10 cellular contexts compared by ENCODE assay signal in genomic region chr12:122318607-122319311, GRCh38. TPM values are rescaled to one million over a fixed set of nuclear protein-coding genes. Genes with fewer than 3 reads are reported as not detected.
A peak's percentile ranks its signal among the peaks of the same experiment; 100 is the strongest.
DNase-seq lines count a peak whose midpoint lies in the region; ATAC-seq and TF ChIP-seq lines count a peak whose summit lies in the region.
"Had no signal": no experiment of that assay in that cellular context is flagged by ENCODE, and none has a peak within 500 bp of the region (broad histone marks: within the 10 kb centered on the region; RNA-seq: fewer than 3 reads in every experiment).

No MANE protein-coding gene starts in this region.

- DNase-seq in Right ventricle myocardium inferior (ENCODE audit: missing footprints), result no peak
- no peak for DNase-seq in cardiac septum (ENCODE audit: low spot score)
- DNase-seq in epidermal melanocyte (ENCODE audit: insufficient read length, low spot score), result peak; percentile 62
- DNase-seq in vagina (ENCODE audit: extremely low spot score in 2 of 2), result no peak
- DNase-seq in NCI-H69 (lab: John Stamatoyannopoulos, UW), result no peak
- no peak for DNase-seq in GM19240 (ENCODE audit: insufficient read length, low spot score)
- DNase-seq in foreskin keratinocyte, result no peak
- DNase-seq: NCI-H82 had no signal

- H3K36me3 ChIP-seq in mucosa of rectum (ENCODE audit: control insufficient read depth in 2 of 2, insufficient read depth in 2 of 2, low read length in 2 of 2) (peaks cover 44 to 54% of the 10 kb centered on the region in 2 donors), vagina (peaks cover 0 to 54% of the 10 kb centered on the region in 2 donors)

- H3K4me3 ChIP-seq in mucosa of rectum (ENCODE audit: low read length in 2 of 2) (no peak overlapping the region), vagina (no peak overlapping the region)

- intact Hi-C loops in Right ventricle myocardium inferior (cut with DNase I), result no loop called here
- intact Hi-C loops in cardiac septum (cut with DNase I), result no loop called here
- intact Hi-C loops in vagina (cut with DNase I), result no loop called here

- H3K9me3 ChIP-seq in mucosa of rectum (ENCODE audit: control insufficient read depth in 2 of 2, low read length in 2 of 2) (no peaks in the 10 kb centered on the region), vagina (no peaks in the 10 kb centered on the region)

- no peak for TF ChIP-seq CTCF in vagina (IDR thresholded peaks at IDR 0.05)
- no peak for TF ChIP-seq CTCF in foreskin keratinocyte (conservative IDR thresholded peaks at IDR 0.05)

- ATAC-seq in Right ventricle myocardium inferior (peak; percentile 90), foreskin keratinocyte (no peak)

- peak overlapping the region; percentile 11 to 19 for H3K27ac ChIP-seq in mucosa of rectum (ENCODE audit: low read depth in 2 of 2, low read length in 2 of 2)
- H3K27ac ChIP-seq in vagina, result peak overlapping the region; percentile 2
- H3K27ac ChIP-seq in foreskin keratinocyte, result no peak overlapping the region
- H3K27ac ChIP-seq: VCaP had no signal

- no peak for TF ChIP-seq POLR2A in vagina (IDR thresholded peaks at IDR 0.05)

- no peaks in the 10 kb centered on the region for H3K4me1 ChIP-seq in mucosa of rectum (ENCODE audit: control insufficient read depth in 2 of 2, insufficient read depth in 2 of 2, low read length in 2 of 2)
- peaks cover 10% of the 10 kb centered on the region for H3K4me1 ChIP-seq in vagina
- no peaks in the 10 kb centered on the region for H3K4me1 ChIP-seq in foreskin keratinocyte

- H3K27me3 ChIP-seq in mucosa of rectum (ENCODE audit: control insufficient read depth in 2 of 2, insufficient read depth in 2 of 2, low read length in 2 of 2), result no peaks in the 10 kb centered on the region
- no peaks in the 10 kb centered on the region for H3K27me3 ChIP-seq in vagina
- H3K27me3 ChIP-seq in foreskin keratinocyte, result no peaks in the 10 kb centered on the region

- H3K9ac ChIP-seq in mucosa of rectum (ENCODE audit: low read depth in 1 of 2, low read length in 2 of 2), result no peak overlapping the region

RNA-seq across cellular contexts. Expression of gene VPS33A, which starts 52.5 kb away (rescaled TPM):
- total RNA-seq in Right ventricle myocardium inferior, result 10.8 TPM
- 9.2 TPM for total RNA-seq in cardiac septum
- total RNA-seq in vagina, result 11.0 TPM
- total RNA-seq in foreskin keratinocyte, result 15.4 and 17.5 TPM in 2 replicates
- 11.2 and 13.1 TPM in 2 replicates for polyA plus RNA-seq in foreskin keratinocyte
